In the genomic region with DNA sequence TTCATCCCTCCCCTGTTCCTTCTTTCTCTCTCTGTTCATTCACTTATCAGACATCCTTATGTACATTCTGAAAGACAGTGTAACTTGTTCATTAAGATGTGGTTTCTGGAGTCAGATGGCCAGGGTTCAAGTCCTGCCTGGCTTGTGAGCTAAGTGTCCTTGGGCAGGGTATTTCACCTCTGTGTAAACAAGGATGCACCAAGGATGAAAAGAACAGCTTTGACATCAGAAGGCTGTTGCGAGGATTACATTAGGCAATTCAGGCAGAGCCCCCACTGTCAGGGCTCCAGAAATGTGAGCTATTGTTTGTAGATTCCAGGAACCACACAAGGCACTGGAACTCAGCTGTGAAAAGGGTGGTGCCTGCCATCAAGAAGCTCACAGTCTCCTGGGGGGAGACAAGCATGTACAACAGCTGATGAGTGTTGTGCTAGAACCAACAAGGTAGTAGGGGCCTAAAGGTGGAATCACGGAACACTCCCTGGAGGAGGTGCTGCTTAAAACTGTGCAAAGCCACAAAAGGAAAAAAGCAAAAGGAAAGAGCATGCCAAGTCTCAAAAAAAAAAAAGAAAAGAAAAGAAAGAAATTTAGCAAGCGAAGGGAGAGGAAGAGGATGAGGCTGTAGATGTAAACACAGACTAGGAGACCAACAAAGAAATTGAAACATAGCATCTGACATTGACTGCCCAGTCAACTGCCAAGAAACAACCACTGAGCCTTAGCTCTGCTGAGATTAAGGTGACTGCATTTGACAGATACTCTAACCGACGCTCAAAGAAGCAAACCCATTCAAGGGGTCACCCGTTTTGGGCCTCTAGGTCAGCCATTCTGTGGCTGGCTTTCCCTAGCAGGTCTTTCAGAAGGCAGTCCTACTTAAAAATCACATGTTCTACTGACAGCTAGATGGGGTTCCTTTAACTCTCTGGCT, we compare ENCODE assay signal across 2 cellular contexts.
A peak's percentile ranks its signal among the peaks of the same experiment; 100 is the strongest.
TF ChIP-seq lines count a peak whose summit lies in the region.

No MANE protein-coding gene starts in this region.

TF ChIP-seq in GM23338, 12 proteins besides CTCF, POLR2A, EP300 and RAD21 (continues in another document):
- TF ChIP-seq, protein P1, sequence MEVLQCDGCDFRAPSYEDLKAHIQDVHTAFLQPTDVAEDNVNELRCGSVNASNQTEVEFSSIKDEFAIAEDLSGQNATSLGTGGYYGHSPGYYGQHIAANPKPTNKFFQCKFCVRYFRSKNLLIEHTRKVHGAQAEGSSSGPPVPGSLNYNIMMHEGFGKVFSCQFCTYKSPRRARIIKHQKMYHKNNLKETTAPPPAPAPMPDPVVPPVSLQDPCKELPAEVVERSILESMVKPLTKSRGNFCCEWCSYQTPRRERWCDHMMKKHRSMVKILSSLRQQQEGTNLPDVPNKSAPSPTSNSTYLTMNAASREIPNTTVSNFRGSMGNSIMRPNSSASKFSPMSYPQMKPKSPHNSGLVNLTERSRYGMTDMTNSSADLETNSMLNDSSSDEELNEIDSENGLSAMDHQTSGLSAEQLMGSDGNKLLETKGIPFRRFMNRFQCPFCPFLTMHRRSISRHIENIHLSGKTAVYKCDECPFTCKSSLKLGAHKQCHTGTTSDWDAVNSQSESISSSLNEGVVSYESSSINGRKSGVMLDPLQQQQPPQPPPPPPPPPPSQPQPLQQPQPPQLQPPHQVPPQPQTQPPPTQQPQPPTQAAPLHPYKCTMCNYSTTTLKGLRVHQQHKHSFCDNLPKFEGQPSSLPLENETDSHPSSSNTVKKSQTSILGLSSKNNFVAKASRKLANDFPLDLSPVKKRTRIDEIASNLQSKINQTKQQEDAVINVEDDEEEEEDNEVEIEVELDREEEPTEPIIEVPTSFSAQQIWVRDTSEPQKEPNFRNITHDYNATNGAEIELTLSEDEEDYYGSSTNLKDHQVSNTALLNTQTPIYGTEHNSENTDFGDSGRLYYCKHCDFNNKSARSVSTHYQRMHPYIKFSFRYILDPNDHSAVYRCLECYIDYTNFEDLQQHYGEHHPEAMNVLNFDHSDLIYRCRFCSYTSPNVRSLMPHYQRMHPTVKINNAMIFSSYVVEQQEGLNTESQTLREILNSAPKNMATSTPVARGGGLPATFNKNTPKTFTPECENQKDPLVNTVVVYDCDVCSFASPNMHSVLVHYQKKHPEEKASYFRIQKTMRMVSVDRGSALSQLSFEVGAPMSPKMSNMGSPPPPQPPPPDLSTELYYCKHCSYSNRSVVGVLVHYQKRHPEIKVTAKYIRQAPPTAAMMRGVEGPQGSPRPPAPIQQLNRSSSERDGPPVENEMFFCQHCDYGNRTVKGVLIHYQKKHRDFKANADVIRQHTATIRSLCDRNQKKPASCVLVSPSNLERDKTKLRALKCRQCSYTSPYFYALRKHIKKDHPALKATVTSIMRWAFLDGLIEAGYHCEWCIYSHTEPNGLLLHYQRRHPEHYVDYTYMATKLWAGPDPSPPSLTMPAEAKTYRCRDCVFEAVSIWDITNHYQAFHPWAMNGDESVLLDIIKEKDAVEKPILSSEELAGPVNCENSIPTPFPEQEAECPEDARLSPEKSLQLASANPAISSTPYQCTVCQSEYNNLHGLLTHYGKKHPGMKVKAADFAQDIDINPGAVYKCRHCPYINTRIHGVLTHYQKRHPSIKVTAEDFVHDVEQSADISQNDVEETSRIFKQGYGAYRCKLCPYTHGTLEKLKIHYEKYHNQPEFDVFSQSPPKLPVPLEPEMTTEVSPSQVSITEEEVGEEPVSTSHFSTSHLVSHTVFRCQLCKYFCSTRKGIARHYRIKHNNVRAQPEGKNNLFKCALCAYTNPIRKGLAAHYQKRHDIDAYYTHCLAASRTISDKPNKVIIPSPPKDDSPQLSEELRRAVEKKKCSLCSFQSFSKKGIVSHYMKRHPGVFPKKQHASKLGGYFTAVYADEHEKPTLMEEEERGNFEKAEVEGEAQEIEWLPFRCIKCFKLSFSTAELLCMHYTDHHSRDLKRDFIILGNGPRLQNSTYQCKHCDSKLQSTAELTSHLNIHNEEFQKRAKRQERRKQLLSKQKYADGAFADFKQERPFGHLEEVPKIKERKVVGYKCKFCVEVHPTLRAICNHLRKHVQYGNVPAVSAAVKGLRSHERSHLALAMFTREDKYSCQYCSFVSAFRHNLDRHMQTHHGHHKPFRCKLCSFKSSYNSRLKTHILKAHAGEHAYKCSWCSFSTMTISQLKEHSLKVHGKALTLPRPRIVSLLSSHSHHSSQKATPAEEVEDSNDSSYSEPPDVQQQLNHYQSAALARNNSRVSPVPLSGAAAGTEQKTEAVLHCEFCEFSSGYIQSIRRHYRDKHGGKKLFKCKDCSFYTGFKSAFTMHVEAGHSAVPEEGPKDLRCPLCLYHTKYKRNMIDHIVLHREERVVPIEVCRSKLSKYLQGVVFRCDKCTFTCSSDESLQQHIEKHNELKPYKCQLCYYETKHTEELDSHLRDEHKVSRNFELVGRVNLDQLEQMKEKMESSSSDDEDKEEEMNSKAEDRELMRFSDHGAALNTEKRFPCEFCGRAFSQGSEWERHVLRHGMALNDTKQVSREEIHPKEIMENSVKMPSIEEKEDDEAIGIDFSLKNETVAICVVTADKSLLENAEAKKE (CRISPR knock-in tag; IDR thresholded peaks at IDR 0.05): no peak
- TF ChIP-seq NANOG (IDR thresholded peaks at IDR 0.05; ENCODE audit: borderline replicate concordance) (no peak), CREB1 (CRISPR knock-in tag; IDR thresholded peaks at IDR 0.05; ENCODE audit: low read depth) (no peak), POLR2AphosphoS5 (IDR thresholded peaks at IDR 0.05; ENCODE audit: low read depth) (no peak), ZNF331 (CRISPR knock-in tag; IDR thresholded peaks at IDR 0.05; ENCODE audit: low read depth) (no peak), ZNF114 (CRISPR knock-in tag; IDR thresholded peaks at IDR 0.05) (no peak), STAT1 (IDR thresholded peaks at IDR 0.05; ENCODE audit: unreplicated experiment) (no peak), JUNB (IDR thresholded peaks at IDR 0.05; ENCODE audit: unreplicated experiment) (no peak), EZH2 (IDR thresholded peaks at IDR 0.05; ENCODE audit: low read depth, unreplicated experiment) (no peak)
- TF ChIP-seq, protein P2, sequence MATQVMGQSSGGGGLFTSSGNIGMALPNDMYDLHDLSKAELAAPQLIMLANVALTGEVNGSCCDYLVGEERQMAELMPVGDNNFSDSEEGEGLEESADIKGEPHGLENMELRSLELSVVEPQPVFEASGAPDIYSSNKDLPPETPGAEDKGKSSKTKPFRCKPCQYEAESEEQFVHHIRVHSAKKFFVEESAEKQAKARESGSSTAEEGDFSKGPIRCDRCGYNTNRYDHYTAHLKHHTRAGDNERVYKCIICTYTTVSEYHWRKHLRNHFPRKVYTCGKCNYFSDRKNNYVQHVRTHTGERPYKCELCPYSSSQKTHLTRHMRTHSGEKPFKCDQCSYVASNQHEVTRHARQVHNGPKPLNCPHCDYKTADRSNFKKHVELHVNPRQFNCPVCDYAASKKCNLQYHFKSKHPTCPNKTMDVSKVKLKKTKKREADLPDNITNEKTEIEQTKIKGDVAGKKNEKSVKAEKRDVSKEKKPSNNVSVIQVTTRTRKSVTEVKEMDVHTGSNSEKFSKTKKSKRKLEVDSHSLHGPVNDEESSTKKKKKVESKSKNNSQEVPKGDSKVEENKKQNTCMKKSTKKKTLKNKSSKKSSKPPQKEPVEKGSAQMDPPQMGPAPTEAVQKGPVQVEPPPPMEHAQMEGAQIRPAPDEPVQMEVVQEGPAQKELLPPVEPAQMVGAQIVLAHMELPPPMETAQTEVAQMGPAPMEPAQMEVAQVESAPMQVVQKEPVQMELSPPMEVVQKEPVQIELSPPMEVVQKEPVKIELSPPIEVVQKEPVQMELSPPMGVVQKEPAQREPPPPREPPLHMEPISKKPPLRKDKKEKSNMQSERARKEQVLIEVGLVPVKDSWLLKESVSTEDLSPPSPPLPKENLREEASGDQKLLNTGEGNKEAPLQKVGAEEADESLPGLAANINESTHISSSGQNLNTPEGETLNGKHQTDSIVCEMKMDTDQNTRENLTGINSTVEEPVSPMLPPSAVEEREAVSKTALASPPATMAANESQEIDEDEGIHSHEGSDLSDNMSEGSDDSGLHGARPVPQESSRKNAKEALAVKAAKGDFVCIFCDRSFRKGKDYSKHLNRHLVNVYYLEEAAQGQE (IDR thresholded peaks at IDR 0.05; ENCODE audit: unreplicated experiment): no peak

TF ChIP-seq in GM12878, 131 proteins besides CTCF, POLR2A, EP300 and RAD21:
- TF ChIP-seq CHD4 (IDR thresholded peaks at IDR 0.05) (no peak), HDGF (IDR thresholded peaks at IDR 0.05) (peak; percentile 16; the same call in 1 of the 2 replicates)
